Comparison of ENCODE assay signal across 27 cellular contexts in the genomic region with DNA sequence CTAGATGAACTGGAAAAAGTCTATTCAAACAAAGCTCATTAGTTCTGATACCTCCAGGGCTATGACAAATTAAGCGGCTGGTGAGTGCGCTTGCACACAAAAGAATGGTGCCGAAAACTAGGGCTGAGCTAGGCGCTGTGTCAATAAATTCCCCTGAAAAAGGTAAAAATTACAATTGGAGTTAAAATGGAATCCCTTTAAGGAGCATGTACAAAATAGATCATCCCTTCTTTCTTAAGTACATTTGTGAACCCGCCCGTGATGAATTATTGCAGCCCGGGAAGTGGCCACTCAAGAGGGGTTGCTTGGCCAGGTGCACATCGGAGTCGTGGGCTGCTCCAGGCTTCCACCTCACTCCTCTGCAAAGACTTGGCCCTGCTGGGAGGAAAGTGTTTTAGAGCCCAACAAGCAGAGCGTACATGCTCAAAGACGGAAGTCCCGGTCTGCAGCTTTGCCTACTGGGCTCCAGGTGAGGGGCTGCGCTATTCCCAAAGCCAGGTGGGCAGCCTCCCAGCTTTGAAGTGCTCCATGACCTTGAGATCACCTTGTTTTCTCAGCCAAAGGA.
"Had no signal": no experiment of that assay in that cellular context is flagged by ENCODE, and none has a peak within 500 bp of the region (broad histone marks: within the 10 kb centered on the region; RNA-seq: fewer than 3 reads in every experiment).

No MANE protein-coding gene starts in this region.

- H3K36me3 Mint-ChIP-seq: activated naive CD4-positive, alpha-beta T cell treated with anti-CD3 and anti-CD28 coated beads, Interleukin-2, amount 50 U/mL, for 72 hours; naive thymus-derived CD4-positive, alpha-beta T cell had no signal

- H3K9me3 ChIP-seq: esophagus squamous epithelium, gastroesophageal sphincter, heart left ventricle, lower lobe of right lung, ovary, prostate gland, tibial artery had no signal

- H3K27me3 ChIP-seq: brain microvascular endothelial cell, esophagus squamous epithelium, gastroesophageal sphincter, ovary, tibial artery had no signal

- H3K4me1 ChIP-seq: esophagus squamous epithelium, gastroesophageal sphincter, heart left ventricle, lower lobe of right lung, prostate gland, tibial artery had no signal

- H3K36me3 ChIP-seq: brain microvascular endothelial cell, esophagus squamous epithelium, gastroesophageal sphincter, heart left ventricle, lower lobe of right lung, ovary, prostate gland, tibial artery had no signal

- H3K27me3 Mint-ChIP-seq: stimulated activated naive CD8-positive, alpha-beta T cell treated with anti-CD3 and anti-CD28 coated beads, Interleukin-15, Interleukin-2, amounts not matched to agents 100 ng/mL and 50 ng/mL, for 24 hours had no signal

- H3K9me3 Mint-ChIP-seq: activated T-cell treated with anti-CD3 and anti-CD28 coated beads, Interleukin-2, amount 50 U/mL, for 24 hours; activated T-helper 17 cell treated with anti-CD3 and anti-CD28 coated beads, Interleukin-2, amount 50 U/mL, for 72 hours; effector memory CD8-positive, alpha-beta T cell had no signal

- H3K27ac ChIP-seq: brain microvascular endothelial cell, esophagus squamous epithelium, gastroesophageal sphincter, heart left ventricle, lower lobe of right lung, ovary, prostate gland, tibial artery had no signal

- H3K4me1 Mint-ChIP-seq: activated T-helper 17 cell treated with anti-CD3 and anti-CD28 coated beads, Interleukin-2, amount 50 U/mL, for 72 hours; naive thymus-derived CD4-positive, alpha-beta T cell had no signal

- H3K4me3 Mint-ChIP-seq: activated T-cell treated with anti-CD3 and anti-CD28 coated beads, Interleukin-2, amount 50 U/mL, for 24 hours; activated T-helper 17 cell treated with anti-CD3 and anti-CD28 coated beads, Interleukin-2, amount 50 U/mL, for 72 hours; effector memory CD8-positive, alpha-beta T cell; naive thymus-derived CD4-positive, alpha-beta T cell; stimulated activated naive CD8-positive, alpha-beta T cell treated with anti-CD3 and anti-CD28 coated beads, Interleukin-15, Interleukin-2, amounts not matched to agents 100 ng/mL and 50 ng/mL, for 24 hours had no signal

- H3K27ac Mint-ChIP-seq: activated naive CD4-positive, alpha-beta T cell treated with anti-CD3 and anti-CD28 coated beads, Interleukin-2, amount 50 U/mL, for 72 hours; activated T-cell treated with anti-CD3 and anti-CD28 coated beads, Interleukin-2, amount 50 U/mL, for 24 hours; activated T-helper 17 cell treated with anti-CD3 and anti-CD28 coated beads, Interleukin-2, amount 50 U/mL, for 72 hours; effector memory CD8-positive, alpha-beta T cell; naive thymus-derived CD4-positive, alpha-beta T cell; stimulated activated naive CD8-positive, alpha-beta T cell treated with anti-CD3 and anti-CD28 coated beads, Interleukin-15, Interleukin-2, amounts not matched to agents 100 ng/mL and 50 ng/mL, for 24 hours had no signal

- ATAC-seq: activated naive CD4-positive, alpha-beta T cell treated with anti-CD3 and anti-CD28 coated beads, Interleukin-2, amount 50 U/mL, for 72 hours; activated T-helper 17 cell treated with anti-CD3 and anti-CD28 coated beads, Interleukin-2, amount 50 U/mL, for 72 hours; effector memory CD8-positive, alpha-beta T cell; gastroesophageal sphincter; heart left ventricle; left colon; lower lobe of right lung; naive thymus-derived CD4-positive, alpha-beta T cell; right cardiac atrium had no signal

- H3K4me3 ChIP-seq: esophagus squamous epithelium, gastroesophageal sphincter, heart left ventricle, lower lobe of right lung, ovary, prostate gland, tibial artery had no signal

- DNase-seq: activated CD4-positive, alpha-beta T cell treated with anti-CD3 and anti-CD28 coated beads for 1 hour; activated CD4-positive, alpha-beta T cell treated with anti-CD3 and anti-CD28 coated beads, Interleukin-2, amount 50 U/mL, for 1 hour; activated CD8-positive, alpha-beta memory T cell treated with anti-CD3 and anti-CD28 coated beads for 24 hours; activated CD8-positive, alpha-beta memory T cell treated with anti-CD3 and anti-CD28 coated beads, Interleukin-2, amount 50 U/mL, for 4 hours; activated T-cell treated with anti-CD3 and anti-CD28 coated beads, Interleukin-2, amount 50 U/mL, for 24 hours; aorta; brain microvascular endothelial cell; caudate nucleus; effector memory CD8-positive, alpha-beta T cell; esophagus squamous epithelium; heart left ventricle; left colon; lower lobe of right lung; mesendoderm; naive thymus-derived CD4-positive, alpha-beta T cell; ovary; right cardiac atrium; stimulated activated CD4-positive, alpha-beta T cell treated with anti-CD3 and anti-CD28 coated beads, Interleukin-12 subunit alpha, Interleukin-12 subunit beta, amount 100 ng/mL, for 4 hours; stimulated activated CD4-positive, alpha-beta T cell treated with anti-CD3 and anti-CD28 coated beads, Interleukin-4, amount 100 ng/mL, for 4 hours; substantia nigra; T-helper 9 cell had no signal
